Comparison of ENCODE assay signal across 9 cellular contexts in the genomic region with DNA sequence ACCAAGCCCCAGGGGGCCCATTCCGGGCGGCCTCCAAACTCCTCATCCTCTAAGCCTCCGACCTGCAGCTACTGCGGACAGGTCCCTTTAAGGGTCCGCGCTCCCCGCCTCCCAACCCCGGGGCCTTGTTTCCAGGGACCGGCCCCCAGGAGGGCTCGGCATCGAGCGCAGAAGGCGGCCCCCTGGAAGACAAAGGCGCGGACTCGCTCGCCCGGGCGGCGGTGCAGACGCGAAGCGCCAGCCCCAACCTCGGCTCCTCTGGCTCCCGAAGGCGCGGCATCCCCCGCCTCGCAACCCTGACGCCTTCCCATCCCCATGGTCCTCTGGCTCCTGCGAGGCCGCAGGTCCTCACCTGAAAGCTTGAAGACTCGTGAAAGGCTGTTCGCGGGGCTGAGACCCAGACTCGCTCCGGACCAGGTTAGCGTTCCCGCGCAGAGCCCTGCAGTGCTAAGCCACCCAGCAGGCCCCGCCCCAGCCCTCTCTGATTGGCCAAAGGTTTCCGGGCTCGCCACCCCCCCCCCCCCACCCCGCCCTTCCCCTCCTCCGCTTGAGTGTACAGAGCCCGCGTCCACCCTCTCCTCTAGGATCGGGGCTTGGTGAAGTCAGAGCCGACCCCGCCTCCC. TPM values are rescaled to one million over a fixed set of nuclear protein-coding genes. Genes with fewer than 3 reads are reported as not detected.
A peak's percentile ranks its signal among the peaks of the same experiment; 100 is the strongest.
DNase-seq lines count a peak whose midpoint lies in the region; TF ChIP-seq lines count a peak whose summit lies in the region.
"Had no signal": no experiment of that assay in that cellular context is flagged by ENCODE, and none has a peak within 500 bp of the region (broad histone marks: within the 10 kb centered on the region; RNA-seq: fewer than 3 reads in every experiment).

A gene (minus strand): TSS at position 426 of the 623 bp plus-strand sequence.

- H3K27me3 ChIP-seq in spleen (replicated peaks in 1 of 7): peaks cover 0 to 44% (median 5%) of the 10 kb centered on the region in 7 donors

- CTCF ChIA-PET in HEK293T (lab: Yijun Ruan, JAX): interaction anchor here (0.6 to 1.3 kb wide), 3 partner anchors 11 to 383 kb away, joined by 3 to 6 read pairs (median 4); no protein-coding TSS in a partner anchor

- WGBS in spleen, 5 donors: 0 to 46% (median 1%) methylated on average over 6 to 49 of the region's 50 CpGs

- H3K27ac ChIP-seq in caudate nucleus (ENCODE audit: low read depth, low read length) (no peak within 1 kb of the TSS), spleen (no peak within 1 kb of the TSS)
- H3K27ac ChIP-seq: HL-60 had no signal

- intact Hi-C loops in spleen (cut with DNase I; ENCODE audit: low total_unique reads): no loop called here

- H3K27me3 Mint-ChIP-seq in immature natural killer cell (ENCODE audit: low read depth in 3 of 3): peaks cover 1 to 28% (median 15%) of the 10 kb centered on the region in 3 donors

- no peaks in the 10 kb centered on the region for H3K9me3 Mint-ChIP-seq in immature natural killer cell

- H3K27ac Mint-ChIP-seq in immature natural killer cell: no peak within 1 kb of the TSS

- peaks cover 0 to 3% of the 10 kb centered on the region in 2 donors for H3K4me1 Mint-ChIP-seq in immature natural killer cell

- peak within 1 kb of the TSS in 7 of 8 donors; percentile 28 to 66 (median 35) for H3K4me3 ChIP-seq in spleen

- H3K4me1 ChIP-seq in spleen: peaks cover 0 to 10% (median 0%) of the 10 kb centered on the region in 6 donors

- POLR2A ChIA-PET in HEK293T (lab: Yijun Ruan, JAX): no interaction called here

- H3K36me3 Mint-ChIP-seq in immature natural killer cell: no peaks in the 10 kb centered on the region

- H3K36me3 ChIP-seq in spleen: no peaks in the 10 kb centered on the region

- peak within 1 kb of the TSS; percentile 66 to 84 (median 82) for H3K4me3 Mint-ChIP-seq in immature natural killer cell

- DNase-seq in DMS114 treated with DMSO at 0.1 percent for 48 hours (lab: John Stamatoyannopoulos, UW; ENCODE audit: unreplicated experiment) (peak; percentile 68), HEK293T (ENCODE audit: extremely low spot score) (peak; percentile 88), NCI-H1694 treated with DMSO at 0.1 percent for 48 hours (lab: John Stamatoyannopoulos, UW) (peak; percentile 72), caudate nucleus (lab: John Stamatoyannopoulos, UW) (peak in 53 of 61 donors; percentile 0 to 52 (median 19)), immature natural killer cell (peak; percentile 24 to 35 (median 28)), spleen (peak; percentile 84), NOMO-1 (lab: John Stamatoyannopoulos, UW; ENCODE audit: unreplicated experiment in 2 of 2) (no peak)
- peak; percentile 10 for DNase-seq in activated CD4-positive, CD25-positive, alpha-beta regulatory T cell treated with anti-CD3 and anti-CD28 coated beads, Interleukin-2, amount 50 U/mL, for 16 hours (ENCODE audit: low read depth, low spot score)

- no peak for TF ChIP-seq CTCF in spleen (IDR thresholded peaks at IDR 0.05 in 8 of 11, conservative IDR thresholded peaks at IDR 0.05 in 3 of 11)

- TF ChIP-seq POLR2A in spleen (IDR thresholded peaks at IDR 0.05): no peak

- no peaks in the 10 kb centered on the region for H3K9me3 ChIP-seq in spleen

TF ChIP-seq in HEK293T, 16 proteins besides CTCF, POLR2A, EP300 and RAD21:
- TF ChIP-seq HDGF (IDR thresholded peaks at IDR 0.05; ENCODE audit: borderline replicate concordance): no peak
- TF ChIP-seq ZNF384 (IDR thresholded peaks at IDR 0.05): no peak
- no peak for TF ChIP-seq SUZ12 (IDR thresholded peaks at IDR 0.05)
- TF ChIP-seq L3MBTL2 (conservative IDR thresholded peaks at IDR 0.05): peak; percentile 95
- TF ChIP-seq, protein P1, sequence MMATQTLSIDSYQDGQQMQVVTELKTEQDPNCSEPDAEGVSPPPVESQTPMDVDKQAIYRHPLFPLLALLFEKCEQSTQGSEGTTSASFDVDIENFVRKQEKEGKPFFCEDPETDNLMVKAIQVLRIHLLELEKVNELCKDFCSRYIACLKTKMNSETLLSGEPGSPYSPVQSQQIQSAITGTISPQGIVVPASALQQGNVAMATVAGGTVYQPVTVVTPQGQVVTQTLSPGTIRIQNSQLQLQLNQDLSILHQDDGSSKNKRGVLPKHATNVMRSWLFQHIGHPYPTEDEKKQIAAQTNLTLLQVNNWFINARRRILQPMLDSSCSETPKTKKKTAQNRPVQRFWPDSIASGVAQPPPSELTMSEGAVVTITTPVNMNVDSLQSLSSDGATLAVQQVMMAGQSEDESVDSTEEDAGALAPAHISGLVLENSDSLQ (IDR thresholded peaks at IDR 0.05): no peak
- no peak for TF ChIP-seq ARNT (IDR thresholded peaks at IDR 0.05)
- no peak for TF ChIP-seq CTBP1 (IDR thresholded peaks at IDR 0.05; ENCODE audit: borderline replicate concordance)
- TF ChIP-seq FOXA1 (IDR thresholded peaks at IDR 0.05): no peak

RNA-seq across cellular contexts. Expression of the gene that starts here (rescaled TPM):
- polyA plus RNA-seq in immature natural killer cell (under 1 TPM in 1 of 3 donors, not detected in 2; 0.92 TPM), spleen (1 to 10 TPM in 2 of 3 donors, under 1 TPM in 1; 0.70 to 1.8 (median 1.0) TPM)
- 1 to 10 TPM in 1 of 7 donors, under 1 TPM in 1, not detected in 5; 0.57 to 3.0 TPM for total RNA-seq in spleen

Comparison
In these comparisons a context has a peak if more than half of its experiments do, and no peak if none do; other contexts are left out.
1. Peak in DNase-seq in immature natural killer cell; RNA of the gene not detected or under 1 TPM.
2. DNase-seq: peak in DMS114 treated with DMSO at 0.1 percent for 48 hours (single experiment), HEK293T (single experiment), NCI-H1694 treated with DMSO at 0.1 percent for 48 hours (single experiment), activated CD4-positive, CD25-positive, alpha-beta regulatory T cell treated with anti-CD3 and anti-CD28 coated beads, Interleukin-2, amount 50 U/mL, for 16 hours (single experiment), caudate nucleus (53 of 61) and spleen (single experiment); none in NOMO-1 (0 of 2).